ENCODE assay signal across 13 cellular contexts in the genomic region with DNA sequence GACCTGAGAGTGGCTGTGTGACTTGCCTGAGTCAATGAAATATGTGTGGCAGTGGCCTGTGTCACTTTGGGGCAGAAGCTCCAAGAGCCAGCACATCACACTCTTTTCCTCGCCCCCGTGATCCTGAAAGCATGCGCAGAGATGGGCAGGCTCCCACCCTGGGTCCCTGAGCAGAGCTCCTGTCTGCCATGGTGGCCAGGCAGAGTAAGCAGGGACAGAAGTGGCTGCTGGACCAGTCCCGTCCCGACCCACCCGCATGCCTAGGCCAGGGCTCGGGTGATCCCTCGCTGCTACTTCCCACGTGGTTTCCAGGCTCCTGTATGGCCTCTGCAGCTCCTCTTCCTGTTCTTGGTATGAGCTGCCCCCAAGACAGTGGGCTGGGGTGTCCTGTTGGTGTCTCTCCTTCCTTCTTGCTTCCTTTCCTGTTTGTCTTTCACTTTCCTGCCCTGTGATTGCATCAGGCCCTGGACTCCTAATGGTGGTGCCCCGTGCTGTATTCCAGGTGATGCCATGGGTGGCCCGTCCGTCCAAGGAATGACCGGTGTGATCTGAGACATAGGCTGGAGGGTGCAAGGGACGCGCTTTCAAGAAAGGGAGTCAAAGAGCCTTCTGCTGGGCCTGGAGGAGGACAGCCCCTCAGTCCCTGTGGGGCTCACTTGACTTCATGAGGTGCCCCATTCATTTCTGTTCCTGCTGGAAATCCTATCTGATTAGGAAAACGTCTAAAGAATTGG.
"Had no signal": no experiment of that assay in that cellular context is flagged by ENCODE, and none has a peak within 500 bp of the region (broad histone marks: within the 10 kb centered on the region; RNA-seq: fewer than 3 reads in every experiment).

No MANE protein-coding gene starts in this region.

- ATAC-seq: esophagus mucosa, T-helper 17 cell had no signal

- DNase-seq: activated B cell treated with CpG ODN at 0.5 μM for 24 hours; activated CD4-positive, alpha-beta T cell treated with anti-CD3 and anti-CD28 coated beads for 48 hours; activated CD8-positive, alpha-beta memory T cell treated with anti-CD3 and anti-CD28 coated beads for 24 hours; activated naive CD4-positive, alpha-beta T cell; kidney glomerular epithelial cell; SJCRH30; stimulated activated CD4-positive, alpha-beta T cell treated with anti-CD3 and anti-CD28 coated beads, Interleukin-15, amount 100 ng/mL, for 24 hours; stimulated activated CD4-positive, alpha-beta T cell treated with anti-CD3 and anti-CD28 coated beads, Interleukin-4, amount 100 ng/mL, for 24 hours; T-helper 17 cell had no signal

- H3K4me3 ChIP-seq: SJCRH30, thoracic aorta had no signal

- H3K9me3 ChIP-seq: SJCRH30, thoracic aorta had no signal

- H3K4me1 ChIP-seq: parathyroid adenoma, SJCRH30 had no signal

- H3K27ac ChIP-seq: parathyroid adenoma, SJCRH30, thoracic aorta had no signal

- H3K9ac ChIP-seq: parathyroid adenoma had no signal

- H3K27ac Mint-ChIP-seq: activated B cell treated with CpG ODN at 0.5 μM for 24 hours; stimulated activated naive CD8-positive, alpha-beta T cell treated with anti-CD3 and anti-CD28 coated beads, Interleukin-15, Interleukin-2, amounts not matched to agents 100 ng/mL and 50 ng/mL, for 24 hours; T-helper 17 cell had no signal

- H3K9me3 Mint-ChIP-seq: activated B cell treated with CpG ODN at 0.5 μM for 24 hours; stimulated activated naive CD8-positive, alpha-beta T cell treated with anti-CD3 and anti-CD28 coated beads, Interleukin-15, Interleukin-2, amounts not matched to agents 100 ng/mL and 50 ng/mL, for 24 hours had no signal

- H3K27me3 Mint-ChIP-seq: activated B cell treated with CpG ODN at 0.5 μM for 24 hours; stimulated activated naive CD8-positive, alpha-beta T cell treated with anti-CD3 and anti-CD28 coated beads, Interleukin-15, Interleukin-2, amounts not matched to agents 100 ng/mL and 50 ng/mL, for 24 hours had no signal

- H3K4me3 Mint-ChIP-seq: activated B cell treated with CpG ODN at 0.5 μM for 24 hours; stimulated activated naive CD8-positive, alpha-beta T cell treated with anti-CD3 and anti-CD28 coated beads, Interleukin-15, Interleukin-2, amounts not matched to agents 100 ng/mL and 50 ng/mL, for 24 hours; T-helper 17 cell had no signal

- H3K4me1 Mint-ChIP-seq: activated B cell treated with CpG ODN at 0.5 μM for 24 hours had no signal

- H2AFZ ChIP-seq: parathyroid adenoma had no signal

- H3K36me3 ChIP-seq: SJCRH30, thoracic aorta had no signal
